ENCODE assay signal across 18 cellular contexts in genomic region chr7:34762769-34763168, GRCh38.
"Had no signal": no experiment of that assay in that cellular context is flagged by ENCODE, and none has a peak within 500 bp of the region (broad histone marks: within the 10 kb centered on the region; RNA-seq: fewer than 3 reads in every experiment).

No MANE protein-coding gene starts in this region.

- DNase-seq: activated CD4-positive, alpha-beta T cell treated with anti-CD3 and anti-CD28 coated beads, Interleukin-2, amount 50 U/mL, for 1 hour; activated naive CD4-positive, alpha-beta T cell; activated naive CD8-positive, alpha-beta T cell treated with anti-CD3 and anti-CD28 coated beads, Interleukin-2, amount 10 ng/mL, durations not matched to agents 7 days and 5 days; esophagus squamous epithelium; gastrocnemius medialis; heart right ventricle; mammary epithelial cell; naive B cell; pancreas; spleen; T-cell; T-helper 9 cell; upper lobe of left lung had no signal

- H3K27me3 ChIP-seq: ascending aorta, esophagus squamous epithelium, gastrocnemius medialis, heart right ventricle, neural progenitor cell, pancreas, spleen, upper lobe of left lung had no signal

- H3K4me3 ChIP-seq: ascending aorta, esophagus squamous epithelium, gastrocnemius medialis, heart right ventricle, neural progenitor cell, pancreas, spleen, upper lobe of left lung had no signal

- H3K9ac ChIP-seq: neural progenitor cell had no signal

- ATAC-seq: gastrocnemius medialis, heart right ventricle, left lobe of liver, pancreas, sciatic nerve, T-cell had no signal

- H3K9me3 ChIP-seq: ascending aorta, esophagus squamous epithelium, gastrocnemius medialis, heart right ventricle, pancreas, spleen, upper lobe of left lung had no signal

- H3K4me1 ChIP-seq: ascending aorta, esophagus squamous epithelium, gastrocnemius medialis, heart right ventricle, neural progenitor cell, pancreas, spleen, upper lobe of left lung had no signal

- FAIRE-seq: colon, pancreas had no signal

- H3K36me3 ChIP-seq: ascending aorta, esophagus squamous epithelium, gastrocnemius medialis, heart right ventricle, neural progenitor cell, pancreas, spleen, upper lobe of left lung had no signal

- H3K27ac ChIP-seq: ascending aorta, esophagus squamous epithelium, gastrocnemius medialis, heart right ventricle, neural progenitor cell, pancreas, spleen, upper lobe of left lung had no signal
